Comparison of ENCODE assay signal across 7 cellular contexts in the genomic region with DNA sequence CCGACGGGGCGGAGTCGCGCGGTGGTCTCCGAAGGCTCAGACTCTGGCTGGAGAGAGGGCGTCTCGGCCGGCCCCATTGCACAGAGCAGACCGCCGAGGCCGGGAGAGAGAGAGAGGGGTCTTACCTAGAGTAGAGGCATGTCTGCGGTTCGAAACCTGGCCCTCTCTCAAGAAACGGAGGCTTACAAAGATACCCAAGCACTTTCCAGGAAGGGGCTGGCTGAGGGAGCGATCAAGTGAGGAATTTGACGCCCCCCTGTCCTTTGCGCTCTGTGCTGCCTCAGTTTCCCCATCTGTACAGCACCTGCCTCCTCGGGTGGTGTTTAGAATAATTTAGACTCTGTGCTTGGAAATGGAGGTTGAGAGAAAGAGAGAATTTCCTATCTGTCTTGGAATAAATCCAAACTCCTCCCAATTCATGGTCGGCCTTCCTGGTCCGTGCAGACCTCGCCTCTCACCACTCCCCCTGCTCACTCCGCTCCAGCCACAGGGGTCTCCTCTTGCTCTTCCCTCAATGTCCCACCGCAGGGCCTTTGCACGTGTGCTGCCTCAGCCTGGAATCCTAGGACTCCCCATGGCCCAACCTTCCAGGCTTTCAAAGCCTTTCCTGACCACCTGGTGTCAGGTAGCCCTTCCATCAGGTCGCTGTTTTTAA.
A peak's percentile ranks its signal among the peaks of the same experiment; 100 is the strongest.
DNase-seq lines count a peak whose midpoint lies in the region; ATAC-seq and TF ChIP-seq lines count a peak whose summit lies in the region.

No MANE protein-coding gene starts in this region.

- H3K9ac ChIP-seq in muscle layer of colon (ENCODE audit: low read length), result peak overlapping the region; percentile 54

- peak overlapping the region; percentile 31 to 73 for H3K4me3 ChIP-seq in muscle layer of colon (ENCODE audit: low read depth in 1 of 2, low read length in 2 of 2)

- no peaks in the 10 kb centered on the region for H3K36me3 ChIP-seq in muscle layer of colon (ENCODE audit: insufficient read depth, low read length)

- no peaks in the 10 kb centered on the region for H3K27me3 ChIP-seq in muscle layer of colon (ENCODE audit: control insufficient read depth in 1 of 2, insufficient read depth in 2 of 2, low read length in 2 of 2)

- H3K4me1 ChIP-seq in muscle layer of colon (ENCODE audit: insufficient read depth, low read length), result peaks cover 12% of the 10 kb centered on the region

- peak overlapping the region; percentile 33 for H3K27ac ChIP-seq in cingulate gyrus (ENCODE audit: low read depth, low read length)
- peak overlapping the region; percentile 79 for H3K27ac ChIP-seq in muscle layer of colon (ENCODE audit: low read depth, low read length)

- TF ChIP-seq POLR2A in GM10847 (IDR thresholded peaks at IDR 0.05; ENCODE audit: extremely low read depth, insufficient read length), result peak; percentile 60

- ATAC-seq in GM21619 (IDR thresholded peaks at IDR 0.05; ENCODE audit: unreplicated experiment) (no peak), GM18870 (IDR thresholded peaks at IDR 0.05; ENCODE audit: unreplicated experiment) (no peak), HG02840 (IDR thresholded peaks at IDR 0.05; ENCODE audit: low FRiP score, unreplicated experiment) (no peak)

- no peaks in the 10 kb centered on the region for H3K9me3 ChIP-seq in muscle layer of colon (ENCODE audit: low read length)

- DNase-seq in NCI-H226, result peak; percentile 42
